In the genomic region with DNA sequence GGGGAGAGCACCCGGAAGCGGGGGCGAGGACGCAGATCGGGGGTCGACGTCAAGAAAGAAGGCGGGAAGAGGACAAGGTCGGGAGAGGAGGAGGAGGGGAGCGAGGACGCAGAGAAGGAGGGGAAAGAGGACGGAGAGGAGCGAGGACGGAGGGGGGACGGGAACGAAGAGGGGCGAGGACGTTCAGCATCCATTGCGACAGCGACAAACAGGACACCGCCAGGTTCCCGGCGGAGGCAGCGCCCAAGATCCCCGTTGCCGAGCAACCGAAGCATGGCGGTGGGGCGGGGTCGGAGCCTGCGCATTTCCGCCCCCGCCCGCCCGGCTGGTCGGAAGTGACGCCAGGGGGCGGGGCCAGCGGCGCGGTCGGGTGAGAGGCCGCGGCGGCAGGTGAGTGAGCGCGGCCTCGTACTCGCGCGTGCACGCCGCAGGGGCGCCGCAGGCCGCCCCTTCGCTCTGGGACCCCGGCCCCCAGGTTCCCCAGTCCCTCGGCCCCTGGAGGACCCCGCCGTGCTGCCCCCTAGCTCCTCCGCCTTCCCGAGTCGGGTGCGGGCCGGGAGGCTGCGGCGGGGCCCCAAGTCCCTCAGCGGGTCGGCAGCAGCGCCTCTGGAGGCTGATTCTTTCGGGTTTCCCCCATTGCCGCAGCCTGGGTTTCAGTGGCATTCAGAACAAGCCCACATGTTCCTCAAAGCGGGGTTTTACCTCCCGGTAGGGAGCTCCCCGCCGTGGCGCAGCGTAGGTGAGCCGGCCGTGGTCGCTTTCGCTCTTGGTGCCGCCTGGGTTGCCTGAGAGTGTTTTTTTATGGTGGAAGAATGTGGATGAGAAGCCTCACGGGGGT, we compare ENCODE assay signal across 8 cellular contexts. TPM values are rescaled to one million over a fixed set of nuclear protein-coding genes. Genes with fewer than 3 reads are reported as not detected.
A peak's percentile ranks its signal among the peaks of the same experiment; 100 is the strongest.
DNase-seq lines count a peak whose midpoint lies in the region; ATAC-seq and TF ChIP-seq lines count a peak whose summit lies in the region.

A gene with protein sequence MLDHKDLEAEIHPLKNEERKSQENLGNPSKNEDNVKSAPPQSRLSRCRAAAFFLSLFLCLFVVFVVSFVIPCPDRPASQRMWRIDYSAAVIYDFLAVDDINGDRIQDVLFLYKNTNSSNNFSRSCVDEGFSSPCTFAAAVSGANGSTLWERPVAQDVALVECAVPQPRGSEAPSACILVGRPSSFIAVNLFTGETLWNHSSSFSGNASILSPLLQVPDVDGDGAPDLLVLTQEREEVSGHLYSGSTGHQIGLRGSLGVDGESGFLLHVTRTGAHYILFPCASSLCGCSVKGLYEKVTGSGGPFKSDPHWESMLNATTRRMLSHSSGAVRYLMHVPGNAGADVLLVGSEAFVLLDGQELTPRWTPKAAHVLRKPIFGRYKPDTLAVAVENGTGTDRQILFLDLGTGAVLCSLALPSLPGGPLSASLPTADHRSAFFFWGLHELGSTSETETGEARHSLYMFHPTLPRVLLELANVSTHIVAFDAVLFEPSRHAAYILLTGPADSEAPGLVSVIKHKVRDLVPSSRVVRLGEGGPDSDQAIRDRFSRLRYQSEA (plus strand): TSS at position 354 of the 838 bp plus-strand sequence. CDS start 19,593 bp downstream, outside the sequence.

- no peaks in the 10 kb centered on the region for H3K9me3 ChIP-seq in colonic mucosa

- H3K4me3 ChIP-seq in colonic mucosa = peak within 1 kb of the TSS; percentile 88

- H3K4me1 ChIP-seq in colonic mucosa = peaks cover 3% of the 10 kb centered on the region

- no peaks in the 10 kb centered on the region for H3K36me3 ChIP-seq in colonic mucosa

- peak within 1 kb of the TSS; percentile 96 for H3K27ac ChIP-seq in C4-2B
- H3K27ac ChIP-seq in colonic mucosa = peak within 1 kb of the TSS; percentile 97

- DNase-seq in NCI-H526 (lab: John Stamatoyannopoulos, UW) (peak; percentile 71 to 94), colonic mucosa (peak; percentile 95), left colon (peak; percentile 93 to 97)
- peak; percentile 97 for DNase-seq in activated CD4-positive, alpha-beta T cell treated with anti-CD3 and anti-CD28 coated beads for 48 hours
- peak; percentile 94 for DNase-seq in stimulated activated CD4-positive, alpha-beta T cell treated with anti-CD3 and anti-CD28 coated beads, Interleukin-1b, Interleukin-23, amount 100 ng/mL, for 48 hours

- intact Hi-C loops in colonic mucosa (cut with DNase I) (no loop called here), left colon (cut with DNase I, micrococcal nuclease) (no loop called here)

- ATAC-seq in GM19328 (IDR thresholded peaks at IDR 0.05; ENCODE audit: unreplicated experiment) (peak; percentile 80), HG03520 (IDR thresholded peaks at IDR 0.05; ENCODE audit: unreplicated experiment) (peak; percentile 77), left colon (peak; percentile 92)

- peak; percentile 72 for TF ChIP-seq CTCF in C4-2B (conservative IDR thresholded peaks at IDR 0.05)
- TF ChIP-seq CTCF in colonic mucosa (IDR thresholded peaks at IDR 0.05) = peak; percentile 28

- peak within 1 kb of the TSS; percentile 96 to 99 for H3K9ac ChIP-seq in colonic mucosa (ENCODE audit: low read depth in 2 of 2, low read length in 2 of 2)

- no peaks in the 10 kb centered on the region for H3K27me3 ChIP-seq in colonic mucosa

RNA-seq across cellular contexts. Expression of the gene that starts here (rescaled TPM):
- total RNA-seq in colonic mucosa (100 to 1,000 TPM; 105 to 124 TPM), left colon (100 to 1,000 TPM; 100 to 135 TPM)

Comparison
In these comparisons a context has a peak if more than half of its experiments do, and no peak if none do; other contexts are left out.
1. Peak in every context shown above with its lines: DNase-seq, ATAC-seq, H3K4me3 ChIP-seq and H3K27ac ChIP-seq.